2 cellular contexts compared by ENCODE assay signal in genomic region chr12:54300732-54301427, GRCh38.
TF ChIP-seq lines count a peak whose summit lies in the region.

Gene NFE2, minus strand, starts transcription at chr12:54301015. Its CDS starts 5,767 bp downstream, at chr12:54295248.

TF ChIP-seq in HCT116, 20 proteins besides CTCF, POLR2A, EP300 and RAD21 (continued from another document):
- TF ChIP-seq POLR2AphosphoS5 (IDR thresholded peaks at IDR 0.05; ENCODE audit: low read depth, low read length) (peak; percentile 52; the same call in 1 of the 2 replicates), CEBPB (IDR thresholded peaks at IDR 0.05; ENCODE audit: low read depth) (no peak), TCF7L2 (IDR thresholded peaks at IDR 0.05; ENCODE audit: borderline replicate concordance, extremely low read depth, insufficient read depth, insufficient read length) (no peak)

TF ChIP-seq in K562, 482 proteins besides CTCF, POLR2A, EP300 and RAD21 (continues in another document):
- TF ChIP-seq RNF219 (CRISPR knock-in tag; IDR thresholded peaks at IDR 0.05) = peak; percentile 60; the same call in 1 of the 2 replicates
- peak; percentile 59 for TF ChIP-seq SMAD4 (CRISPR knock-in tag; conservative IDR thresholded peaks at IDR 0.05)
- no peak for TF ChIP-seq POLR3G (IDR thresholded peaks at IDR 0.05; ENCODE audit: extremely low read depth, insufficient read length, insufficient replicate concordance)
- TF ChIP-seq DPF2 (IDR thresholded peaks at IDR 0.05) = peak; percentile 71
- peak; percentile 70 for TF ChIP-seq NKRF (IDR thresholded peaks at IDR 0.05; ENCODE audit: borderline replicate concordance)
- TF ChIP-seq THRAP3 (IDR thresholded peaks at IDR 0.05; ENCODE audit: borderline replicate concordance) = peak; percentile 62; the same call in 1 of the 2 replicates
- TF ChIP-seq PML (IDR thresholded peaks at IDR 0.05; ENCODE audit: low read length) = peak; percentile 69; the same call in 1 of the 2 replicates
- no peak for TF ChIP-seq NONO (IDR thresholded peaks at IDR 0.05; ENCODE audit: low read depth in 2 of 2, low read length in 1 of 2)
- peak; percentile 77; the same call in 1 of the 2 replicates for TF ChIP-seq RUNX1 (IDR thresholded peaks at IDR 0.05; ENCODE audit: low read depth)
- TF ChIP-seq PCBP1 (IDR thresholded peaks at IDR 0.05; ENCODE audit: low read depth, low read length, poor library complexity, severe bottlenecking) = peak; percentile 31
- TF ChIP-seq HMGXB4 (CRISPR knock-in tag; IDR thresholded peaks at IDR 0.05) = no peak
- TF ChIP-seq PCBP2 (IDR thresholded peaks at IDR 0.05; ENCODE audit: low read depth, low read length, poor library complexity, severe bottlenecking) = no peak
- TF ChIP-seq BHLHE40 (IDR thresholded peaks at IDR 0.05; ENCODE audit: low read length) = no peak; the same call in 1 of the 2 replicates
- peak; percentile 70; the same call in 1 of the 2 replicates for TF ChIP-seq ZNF12 (CRISPR knock-in tag; IDR thresholded peaks at IDR 0.05)
- TF ChIP-seq NR2C1 (IDR thresholded peaks at IDR 0.05) = no peak
- TF ChIP-seq NR2C1 (tag; IDR thresholded peaks at IDR 0.05) = peak; percentile 64
- TF ChIP-seq CREM (IDR thresholded peaks at IDR 0.05; ENCODE audit: low read depth) = peak; percentile 57; the same call in 1 of the 2 replicates
- peak; percentile 84; the same call in 1 of the 2 replicates for TF ChIP-seq ZNF740 (CRISPR knock-in tag; IDR thresholded peaks at IDR 0.05)
- peak in 1 of 2 experiments; percentile 81; a peak in 1 of 4 replicates for TF ChIP-seq ZNF740 (tag; IDR thresholded peaks at IDR 0.05)
- TF ChIP-seq CHCHD3 (CRISPR knock-in tag; IDR thresholded peaks at IDR 0.05) = peak; percentile 41; the same call in 1 of the 2 replicates
- peak; percentile 62; the same call in 1 of the 2 replicates for TF ChIP-seq ARID1B (IDR thresholded peaks at IDR 0.05)
- peak; percentile 55; the same call in 1 of the 2 replicates for TF ChIP-seq MTA1 (IDR thresholded peaks at IDR 0.05; ENCODE audit: borderline replicate concordance)
- TF ChIP-seq HNRNPL (IDR thresholded peaks at IDR 0.05; ENCODE audit: low read depth, low read length) = peak; percentile 52
- TF ChIP-seq ID3 (CRISPR knock-in tag; IDR thresholded peaks at IDR 0.05) = no peak
- 0 out of 2 replicates have a peak, but pooled peaks have one; percentile 42 for TF ChIP-seq ID3 (tag; IDR thresholded peaks at IDR 0.05)
- TF ChIP-seq ATF4 (CRISPR knock-in tag; IDR thresholded peaks at IDR 0.05) = no peak
- peak; percentile 94 for TF ChIP-seq ZFP36 (IDR thresholded peaks at IDR 0.05; ENCODE audit: low read depth, low read length, partially characterized antibody)
- TF ChIP-seq ARID4B (CRISPR knock-in tag; IDR thresholded peaks at IDR 0.05) = peak; percentile 62
- TF ChIP-seq ATF1 (CRISPR knock-in tag; IDR thresholded peaks at IDR 0.05) = no peak
- TF ChIP-seq ATF1 (tag; IDR thresholded peaks at IDR 0.05) = 0 out of 2 replicates have a peak, but pooled peaks have one; percentile 23
- peak; percentile 92 for TF ChIP-seq SUPT5H (IDR thresholded peaks at IDR 0.05)
- TF ChIP-seq MLLT1 (IDR thresholded peaks at IDR 0.05) = peak; percentile 90 to 94
- TF ChIP-seq CTCFL (IDR thresholded peaks at IDR 0.05; ENCODE audit: borderline replicate concordance, insufficient read depth, low read depth, low read length, poor library complexity, severe bottlenecking) = peak; percentile 57
- TF ChIP-seq ZNF780A (CRISPR knock-in tag; IDR thresholded peaks at IDR 0.05) = no peak
- peak; percentile 63 to 80; a peak in 2 of 4 replicates for TF ChIP-seq SIN3A (IDR thresholded peaks at IDR 0.05; ENCODE audit: borderline replicate concordance in 2 of 2, control insufficient read depth in 1 of 2, low read depth in 2 of 2, low read length in 2 of 2)
- peak; percentile 10; the same call in 1 of the 2 replicates for TF ChIP-seq RB1 (IDR thresholded peaks at IDR 0.05; ENCODE audit: low read depth)
- TF ChIP-seq YY1 (IDR thresholded peaks at IDR 0.05; ENCODE audit: borderline replicate concordance in 1 of 3, control insufficient read depth in 1 of 3, extremely low read depth in 1 of 3, insufficient read depth in 3 of 3, insufficient read length in 1 of 3, insufficient replicate concordance in 2 of 3, low read depth in 1 of 3, low read length in 2 of 3) = peak in 2 of 3 experiments; percentile 43 to 70
- TF ChIP-seq ZBTB12 (CRISPR knock-in tag; IDR thresholded peaks at IDR 0.05) = no peak
- TF ChIP-seq EGR1 (conservative IDR thresholded peaks at IDR 0.05) = peak; percentile 89
